25 cellular contexts compared by ENCODE assay signal in genomic region chr5:71637133-71637532, GRCh38.
"Had no signal": no experiment of that assay in that cellular context is flagged by ENCODE, and none has a peak within 500 bp of the region (broad histone marks: within the 10 kb centered on the region; RNA-seq: fewer than 3 reads in every experiment).

No MANE protein-coding gene starts in this region.

- H3K27ac Mint-ChIP-seq: dendritic cell treated with granulocyte-macrophage colony-stimulating factor and Interleukin-4, amounts not matched to agents 40 ng/mL and 50 ng/mL, for 4 days; effector memory CD8-positive, alpha-beta T cell; endodermal cell had no signal

- H3K4me1 ChIP-seq: colonic mucosa, esophagus muscularis mucosa, esophagus squamous epithelium, foreskin keratinocyte, gastrocnemius medialis, gastroesophageal sphincter, heart right ventricle had no signal

- H3K27me3 ChIP-seq: colonic mucosa, dorsolateral prefrontal cortex, esophagus muscularis mucosa, esophagus squamous epithelium, foreskin keratinocyte, gastrocnemius medialis, gastroesophageal sphincter, heart left ventricle, heart right ventricle had no signal

- H3K27ac ChIP-seq: colonic mucosa, coronary artery, dorsolateral prefrontal cortex, epithelial cell of prostate, esophagus muscularis mucosa, esophagus squamous epithelium, foreskin keratinocyte, gastrocnemius medialis, gastroesophageal sphincter, heart left ventricle, heart right ventricle had no signal

- H3K36me3 ChIP-seq: colonic mucosa had no signal

- ATAC-seq: effector memory CD8-positive, alpha-beta T cell; esophagus mucosa; foreskin keratinocyte; gastrocnemius medialis; gastroesophageal sphincter; heart left ventricle; heart right ventricle had no signal

- H3K9me3 Mint-ChIP-seq: dendritic cell treated with granulocyte-macrophage colony-stimulating factor and Interleukin-4, amounts not matched to agents 40 ng/mL and 50 ng/mL, for 4 days; effector memory CD8-positive, alpha-beta T cell had no signal

- H3K4me1 Mint-ChIP-seq: endodermal cell had no signal

- H3K4me3 ChIP-seq: colonic mucosa, coronary artery, dorsolateral prefrontal cortex, esophagus muscularis mucosa, esophagus squamous epithelium, gastrocnemius medialis, gastroesophageal sphincter, heart left ventricle, heart right ventricle had no signal

- DNase-seq: colonic mucosa; cortex of kidney; dermis blood vessel endothelial cell; dorsolateral prefrontal cortex; effector CD4-positive, alpha-beta T cell; effector CD8-positive, alpha-beta T cell; effector memory CD4-positive, alpha-beta T cell; effector memory CD8-positive, alpha-beta T cell; endodermal cell; erythroblast; esophagus squamous epithelium; foreskin fibroblast; foreskin keratinocyte; foreskin melanocyte; gastrocnemius medialis; glutamatergic neuron; head of caudate nucleus; heart left ventricle; heart right ventricle had no signal

- H3K27me3 Mint-ChIP-seq: dendritic cell treated with granulocyte-macrophage colony-stimulating factor and Interleukin-4, amounts not matched to agents 40 ng/mL and 50 ng/mL, for 4 days; effector memory CD8-positive, alpha-beta T cell had no signal

- H3K9me3 ChIP-seq: colonic mucosa, esophagus muscularis mucosa, esophagus squamous epithelium, gastrocnemius medialis, gastroesophageal sphincter, heart left ventricle had no signal

- H3K4me3 Mint-ChIP-seq: dendritic cell treated with granulocyte-macrophage colony-stimulating factor and Interleukin-4, amounts not matched to agents 40 ng/mL and 50 ng/mL, for 4 days; effector memory CD8-positive, alpha-beta T cell; endodermal cell had no signal
